ENCODE assay signal across 8 cellular contexts in genomic region chr20:50794846-50795634, GRCh38. TPM values are rescaled to one million over a fixed set of nuclear protein-coding genes. Genes with fewer than 3 reads are reported as not detected.
DNase-seq lines count a peak whose midpoint lies in the region; TF ChIP-seq lines count a peak whose summit lies in the region.

BCAS4 (plus strand) TSS chr20:50795061; CDS start chr20:50795084, 23 bp downstream.

- H3K4me3 ChIP-seq in foreskin fibroblast (ENCODE audit: low read depth in 1 of 2, low read length in 2 of 2) (peak within 1 kb of the TSS; percentile 74 to 86), neutrophil (ENCODE audit: low read depth in 1 of 2, low read length in 1 of 2) (peak within 1 kb of the TSS; percentile 56 to 63)

- POLR2A ChIA-PET in RWPE1 (lab: Yijun Ruan, JAX; ENCODE audit: low non-redundant PET), result interaction anchor here (1.0 to 1.3 kb wide), 2 partner anchors 136 to 197 kb away, joined by 4 to 6 read pairs; partner anchors contain the start of gene ADNP

- DNase-seq in DMS 273 (lab: John Stamatoyannopoulos, UW; ENCODE audit: unreplicated experiment) (peak; percentile 94), GM20000 (ENCODE audit: low spot score) (peak; percentile 98), HT-29 (ENCODE audit: low spot score) (peak; percentile 94), RWPE1 (ENCODE audit: low spot score) (peak; percentile 96), foreskin fibroblast (peak; percentile 85 to 95), substantia nigra (lab: John Stamatoyannopoulos, UW) (peak in 39 of 49 donors; percentile 11 to 87 (median 47))
- peak; percentile 82 for DNase-seq in activated effector memory CD4-positive, alpha-beta T cell treated with Interleukin-2 at 50 U/mL for 16 hours

- peak within 1 kb of the TSS; percentile 64 for H3K27ac ChIP-seq in RWPE1
- no peak within 1 kb of the TSS for H3K27ac ChIP-seq in neutrophil
- no peak within 1 kb of the TSS for H3K27ac ChIP-seq in substantia nigra (ENCODE audit: low read depth, low read length, poor library complexity, severe bottlenecking)

- peak; percentile 98 for TF ChIP-seq CTCF in GM20000 (IDR thresholded peaks at IDR 0.05; ENCODE audit: extremely low read depth, missing control alignments)
- peak; percentile 100 for TF ChIP-seq CTCF in RWPE1 (conservative IDR thresholded peaks at IDR 0.05; ENCODE audit: low read depth)
- no peak for TF ChIP-seq CTCF in foreskin fibroblast (IDR thresholded peaks at IDR 0.05; ENCODE audit: low read depth, low read length)
- TF ChIP-seq CTCF in neutrophil (IDR thresholded peaks at IDR 0.05), result peak; percentile 81

- H3K36me3 ChIP-seq in neutrophil, result no peaks in the 10 kb centered on the region

- H3K9me3 ChIP-seq in neutrophil, result no peaks in the 10 kb centered on the region

- CTCF ChIA-PET in RWPE1 (lab: Yijun Ruan, JAX), result interaction anchor here (0.5 to 2.5 kb wide), 73 partner anchors 10 to 1350 kb away, joined by 3 to 58 read pairs (median 4); partner anchors contain the start of genes ADNP, DPM1 and MOCS3

- peaks cover 21 to 24% of the 10 kb centered on the region in 2 experiments for H3K4me1 ChIP-seq in neutrophil (ENCODE audit: control insufficient read depth in 1 of 2, insufficient read depth in 1 of 2, low read depth in 1 of 2, low read length in 1 of 2)

- H3K27me3 ChIP-seq in neutrophil, result peaks cover 45% of the 10 kb centered on the region

RNA-seq across cellular contexts. Expression of gene BCAS4, which starts in this region (rescaled TPM):
- 4.4 and 14.8 TPM in 2 replicates for total RNA-seq in HT-29 (2014; rRNA removed; shearing (Covaris generic))

Comparison
In these comparisons a context has a peak if more than half of its experiments do, and no peak if none do; other contexts are left out.
1. DNase-seq: peak in every context shown above with its lines; median percentile 98 in GM20000; 96 in RWPE1; 94 in DMS 273; 94 in HT-29; 90 in foreskin fibroblast; 82 in activated effector memory CD4-positive, alpha-beta T cell treated with Interleukin-2 at 50 U/mL for 16 hours; 47 in substantia nigra.